37 cellular contexts compared by ENCODE assay signal in the genomic region with DNA sequence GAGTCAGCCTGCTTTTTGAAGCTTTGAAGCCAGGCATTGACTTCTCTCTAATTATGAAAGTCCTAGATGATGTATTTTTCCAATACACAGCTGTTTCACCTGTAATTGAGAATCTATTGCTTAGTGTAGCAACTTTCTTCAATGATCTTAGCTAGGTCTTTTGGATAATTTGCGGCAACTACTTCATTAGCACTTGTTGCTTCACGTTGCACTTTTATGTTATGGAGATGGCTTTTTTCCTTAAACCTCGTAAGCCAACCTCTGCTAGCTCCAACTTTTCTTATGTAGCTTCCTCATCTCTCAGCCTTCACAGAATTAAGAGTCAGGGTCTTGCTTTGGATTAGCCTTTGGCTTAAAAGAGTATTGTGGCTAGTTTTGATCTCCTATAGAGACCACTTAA.
"Had no signal": no experiment of that assay in that cellular context is flagged by ENCODE, and none has a peak within 500 bp of the region (broad histone marks: within the 10 kb centered on the region; RNA-seq: fewer than 3 reads in every experiment).

No MANE protein-coding gene starts in this region.

- H3K27me3 ChIP-seq: adrenal gland, body of pancreas, brain microvascular endothelial cell, breast epithelium had no signal

- DNase-seq: activated CD4-positive, alpha-beta memory T cell treated with anti-CD3 and anti-CD28 coated beads, Interleukin-2, amount 10 ng/mL, durations not matched to agents 7 days and 5 days; activated CD4-positive, alpha-beta T cell treated with anti-CD3 and anti-CD28 coated beads for 1 hour; activated CD4-positive, alpha-beta T cell treated with anti-CD3 and anti-CD28 coated beads for 36 hours; activated CD4-positive, alpha-beta T cell treated with anti-CD3 and anti-CD28 coated beads for 48 hours; activated CD4-positive, alpha-beta T cell treated with anti-CD3 and anti-CD28 coated beads, Interleukin-2, amount 10 ng/mL, durations not matched to agents 7 days and 5 days; activated CD4-positive, alpha-beta T cell treated with anti-CD3 and anti-CD28 coated beads, Interleukin-2, amount 50 U/mL, for 48 hours; activated CD4-positive, CD25-positive, alpha-beta regulatory T cell; activated CD8-positive, alpha-beta memory T cell treated with anti-CD3 and anti-CD28 coated beads for 24 hours; activated CD8-positive, alpha-beta memory T cell treated with anti-CD3 and anti-CD28 coated beads, Interleukin-2, amount 10 ng/mL, durations not matched to agents 7 days and 5 days; activated CD8-positive, alpha-beta memory T cell treated with anti-CD3 and anti-CD28 coated beads, Interleukin-2, amount 50 U/mL, for 48 hours; activated CD8-positive, alpha-beta T cell treated with anti-CD3 and anti-CD28 coated beads, Interleukin-2, amount 10 ng/mL, durations not matched to agents 7 days and 5 days; activated effector memory CD4-positive, alpha-beta T cell treated with anti-CD3 and anti-CD28 coated beads, Interleukin-2, amount 50 U/mL, for 16 hours; activated gamma-delta T cell treated with Interleukin-2 at 50 U/mL for 16 hours; activated naive CD4-positive, alpha-beta T cell; activated naive CD4-positive, alpha-beta T cell treated with anti-CD3 and anti-CD28 coated beads for 36 hours; activated naive CD4-positive, alpha-beta T cell treated with anti-CD3 and anti-CD28 coated beads, Interleukin-2, amount 50 U/mL, for 16 hours; activated naive CD8-positive, alpha-beta T cell treated with anti-CD3 and anti-CD28 coated beads for 36 hours; activated T-cell treated with anti-CD3 and anti-CD28 coated beads, Interleukin-2, amount 50 U/mL, for 4 hours; activated T-cell treated with anti-CD3 and anti-CD28 coated beads, Interleukin-2, amount 50 U/mL, for 72 hours; adrenal gland; amniotic stem cell; aorta; body of pancreas; brain microvascular endothelial cell; central memory CD4-positive, alpha-beta T cell; T-helper 1 cell; T-helper 2 cell; T-helper 9 cell had no signal

- H3K4me3 ChIP-seq: adrenal gland, body of pancreas, breast epithelium had no signal

- H3K27ac Mint-ChIP-seq: activated CD4-positive, alpha-beta memory T cell treated with anti-CD3 and anti-CD28 coated beads, Interleukin-2, amount 10 ng/mL, durations not matched to agents 7 days and 5 days; activated CD4-positive, alpha-beta T cell treated with anti-CD3 and anti-CD28 coated beads for 36 hours; activated CD4-positive, alpha-beta T cell treated with anti-CD3 and anti-CD28 coated beads, Interleukin-2, amount 10 ng/mL, durations not matched to agents 7 days and 5 days; activated CD8-positive, alpha-beta memory T cell treated with anti-CD3 and anti-CD28 coated beads, Interleukin-2, amount 10 ng/mL, durations not matched to agents 7 days and 5 days; activated CD8-positive, alpha-beta T cell treated with anti-CD3 and anti-CD28 coated beads, Interleukin-2, amount 10 ng/mL, durations not matched to agents 7 days and 5 days; activated naive CD4-positive, alpha-beta T cell treated with anti-CD3 and anti-CD28 coated beads for 36 hours; activated naive CD4-positive, alpha-beta T cell treated with anti-CD3 and anti-CD28 coated beads, Interleukin-2, amount 50 U/mL, for 72 hours; activated naive CD8-positive, alpha-beta T cell treated with anti-CD3 and anti-CD28 coated beads for 36 hours; activated T-cell treated with anti-CD3 and anti-CD28 coated beads, Interleukin-2, amount 50 U/mL, for 72 hours; activated T-helper 1 cell treated with anti-CD3 and anti-CD28 coated beads, Interleukin-12 subunit alpha, Interleukin-12 subunit beta, Interleukin-2, Interleukin-4 antibody, amounts not matched to agents 30 ng/mL and 10 ng/mL and 1 ng/mL, durations not matched to agents 14 hours and 24 hours and 36 hours; T-helper 1 cell treated with Interleukin-12 subunit alpha and Interleukin-12 subunit beta and Interleukin-4 antibody, amounts not matched to agents 30 μg/mL and 1 μg/mL, for 36 hours; T-helper 2 cell treated with Interferon-gamma antibody and Interleukin-4, amounts not matched to agents 5 μg/mL and 100 μg/mL, for 36 hours had no signal

- FAIRE-seq: TTC549 had no signal

- H3K9me3 ChIP-seq: adrenal gland, body of pancreas, breast epithelium had no signal

- H3K4me3 Mint-ChIP-seq: activated CD4-positive, alpha-beta memory T cell treated with anti-CD3 and anti-CD28 coated beads, Interleukin-2, amount 10 ng/mL, durations not matched to agents 7 days and 5 days; activated CD4-positive, alpha-beta T cell treated with anti-CD3 and anti-CD28 coated beads for 36 hours; activated CD4-positive, alpha-beta T cell treated with anti-CD3 and anti-CD28 coated beads, Interleukin-2, amount 10 ng/mL, durations not matched to agents 7 days and 5 days; activated CD8-positive, alpha-beta memory T cell treated with anti-CD3 and anti-CD28 coated beads, Interleukin-2, amount 10 ng/mL, durations not matched to agents 7 days and 5 days; activated CD8-positive, alpha-beta T cell treated with anti-CD3 and anti-CD28 coated beads, Interleukin-2, amount 10 ng/mL, durations not matched to agents 7 days and 5 days; activated naive CD4-positive, alpha-beta T cell treated with anti-CD3 and anti-CD28 coated beads for 36 hours; activated naive CD8-positive, alpha-beta T cell treated with anti-CD3 and anti-CD28 coated beads for 36 hours; activated T-cell treated with anti-CD3 and anti-CD28 coated beads, Interleukin-2, amount 50 U/mL, for 4 hours; activated T-cell treated with anti-CD3 and anti-CD28 coated beads, Interleukin-2, amount 50 U/mL, for 72 hours; activated T-helper 1 cell treated with anti-CD3 and anti-CD28 coated beads, Interleukin-12 subunit alpha, Interleukin-12 subunit beta, Interleukin-2, Interleukin-4 antibody, amounts not matched to agents 30 ng/mL and 10 ng/mL and 1 ng/mL, durations not matched to agents 14 hours and 24 hours and 36 hours; activated T-helper 17 cell treated with anti-CD3 and anti-CD28 coated beads, Interleukin-2, amount 50 U/mL, for 72 hours; T-helper 1 cell treated with Interleukin-12 subunit alpha and Interleukin-12 subunit beta and Interleukin-4 antibody, amounts not matched to agents 30 μg/mL and 1 μg/mL, for 36 hours; T-helper 2 cell treated with Interferon-gamma antibody and Interleukin-4, amounts not matched to agents 5 μg/mL and 100 μg/mL, for 36 hours had no signal

- H3K4me1 ChIP-seq: body of pancreas, breast epithelium had no signal

- H3K27ac ChIP-seq: adrenal gland, body of pancreas, brain microvascular endothelial cell, breast epithelium, VCaP had no signal

- H3K36me3 ChIP-seq: brain microvascular endothelial cell had no signal

- H3K9me3 Mint-ChIP-seq: activated CD4-positive, alpha-beta memory T cell treated with anti-CD3 and anti-CD28 coated beads, Interleukin-2, amount 10 ng/mL, durations not matched to agents 7 days and 5 days; activated CD4-positive, alpha-beta T cell treated with anti-CD3 and anti-CD28 coated beads, Interleukin-2, amount 10 ng/mL, durations not matched to agents 7 days and 5 days; activated naive CD4-positive, alpha-beta T cell treated with anti-CD3 and anti-CD28 coated beads for 36 hours; activated naive CD4-positive, alpha-beta T cell treated with anti-CD3 and anti-CD28 coated beads, Interleukin-2, amount 50 U/mL, for 72 hours; activated T-cell treated with anti-CD3 and anti-CD28 coated beads, Interleukin-2, amount 50 U/mL, for 4 hours; activated T-cell treated with anti-CD3 and anti-CD28 coated beads, Interleukin-2, amount 50 U/mL, for 72 hours; activated T-helper 17 cell treated with anti-CD3 and anti-CD28 coated beads, Interleukin-2, amount 50 U/mL, for 72 hours; T-helper 1 cell treated with Interleukin-12 subunit alpha and Interleukin-12 subunit beta and Interleukin-4 antibody, amounts not matched to agents 30 μg/mL and 1 μg/mL, for 36 hours; T-helper 2 cell treated with Interferon-gamma antibody and Interleukin-4, amounts not matched to agents 5 μg/mL and 100 μg/mL, for 36 hours had no signal

- H3K27me3 Mint-ChIP-seq: activated CD4-positive, alpha-beta memory T cell treated with anti-CD3 and anti-CD28 coated beads, Interleukin-2, amount 10 ng/mL, durations not matched to agents 7 days and 5 days; activated CD4-positive, alpha-beta T cell treated with anti-CD3 and anti-CD28 coated beads for 36 hours; activated CD4-positive, alpha-beta T cell treated with anti-CD3 and anti-CD28 coated beads, Interleukin-2, amount 10 ng/mL, durations not matched to agents 7 days and 5 days; activated CD8-positive, alpha-beta memory T cell treated with anti-CD3 and anti-CD28 coated beads, Interleukin-2, amount 10 ng/mL, durations not matched to agents 7 days and 5 days; activated naive CD8-positive, alpha-beta T cell treated with anti-CD3 and anti-CD28 coated beads for 36 hours; activated T-helper 17 cell treated with anti-CD3 and anti-CD28 coated beads, Interleukin-2, amount 50 U/mL, for 72 hours had no signal

- ATAC-seq: activated CD4-positive, alpha-beta T cell treated with anti-CD3 and anti-CD28 coated beads for 36 hours; activated CD4-positive, CD25-positive, alpha-beta regulatory T cell treated with anti-CD3 and anti-CD28 coated beads, Interleukin-2, amount 50 U/mL, for 24 hours; activated CD8-positive, alpha-beta memory T cell treated with anti-CD3 and anti-CD28 coated beads, Interleukin-2, amount 10 ng/mL, durations not matched to agents 7 days and 5 days; activated CD8-positive, alpha-beta T cell treated with anti-CD3 and anti-CD28 coated beads, Interleukin-2, amount 10 ng/mL, durations not matched to agents 7 days and 5 days; activated naive CD4-positive, alpha-beta T cell treated with anti-CD3 and anti-CD28 coated beads, Interleukin-2, amount 50 U/mL, for 72 hours; activated T-cell treated with anti-CD3 and anti-CD28 coated beads, Interleukin-2, amount 50 U/mL, for 4 hours; activated T-cell treated with anti-CD3 and anti-CD28 coated beads, Interleukin-2, amount 50 U/mL, for 72 hours; activated T-helper 17 cell treated with anti-CD3 and anti-CD28 coated beads, Interleukin-2, amount 50 U/mL, for 72 hours; body of pancreas had no signal
